7 cellular contexts compared by ENCODE assay signal in genomic region chr22:23310512-23310911, GRCh38.
DNase-seq lines count a peak whose midpoint lies in the region; ATAC-seq, FAIRE-seq and TF ChIP-seq lines count a peak whose summit lies in the region.
"Not testable (repeated sequence)": the region's sequence is repeated elsewhere in the genome, so short reads cannot be mapped to it uniquely, and the experiment has no call there.

No MANE protein-coding gene starts in this region.

- not testable (repeated sequence) for H3K4ac ChIP-seq in IMR-90 (ENCODE audit: low read depth, low read length); mesenchymal stem cell (ENCODE audit: low read depth in 1 of 2, low read length in 2 of 2)

- not testable (repeated sequence) for H4K91ac ChIP-seq in IMR-90 (ENCODE audit: insufficient read depth, low read depth, low read length); mesenchymal stem cell (ENCODE audit: low read length)

- not testable (repeated sequence) for H3K79me1 ChIP-seq in IMR-90 (ENCODE audit: low read depth in 1 of 2, low read length in 2 of 2); mesenchymal stem cell (replicated peaks; ENCODE audit: low read length, poor library complexity, severe bottlenecking)

- H3K9ac ChIP-seq in IMR-90 (ENCODE audit: low read depth, low read length); K562 (ENCODE audit: insufficient read depth in 1 of 2, low read depth in 2 of 2, low read length in 2 of 2); endothelial cell of umbilical vein (replicated peaks; ENCODE audit: extremely low read depth, insufficient read depth, low read length); mesenchymal stem cell (ENCODE audit: low read length): not testable (repeated sequence)

- not testable (repeated sequence) for H3K27ac ChIP-seq in IMR-90 (ENCODE audit: insufficient read depth, low read length); K562 (ENCODE audit: extremely low read depth, low read depth, low read length); endothelial cell of umbilical vein (ENCODE audit: insufficient read depth, low read depth, low read length)
- H3K27ac ChIP-seq in mesenchymal stem cell (ENCODE audit: low read length, poor library complexity, severe bottlenecking): peak overlapping the region; percentile 40

- H3K36me3 ChIP-seq in IMR-90 (ENCODE audit: control insufficient read depth, insufficient read depth, low read length) (peaks cover 10% of the 10 kb centered on the region; the same call in 1 of the 2 replicates), endothelial cell of umbilical vein (ENCODE audit: control insufficient read depth in 2 of 2, extremely low read depth in 1 of 2, insufficient read depth in 2 of 2, low read length in 2 of 2) (peaks cover 0 to 19% of the 10 kb centered on the region in 2 experiments), mesenchymal stem cell (ENCODE audit: control insufficient read depth in 1 of 2, insufficient read depth in 2 of 2, low read depth in 1 of 2, low read length in 2 of 2) (peaks cover 20 to 33% of the 10 kb centered on the region in 2 experiments)
- H3K36me3 ChIP-seq in K562 (ENCODE audit: control insufficient read depth, insufficient read depth, low read length): not testable (repeated sequence)

- dilution Hi-C loops in IMR-90 (cut with HindIII; ENCODE audit: low sequenced_read_pairs, unreplicated experiment); endothelial cell of umbilical vein (cut with MboI; ENCODE audit: extremely low pct_ligation_motif_present, low sequenced_read_pairs): not testable (repeated sequence)

- not testable (repeated sequence) for BruUV-seq in IMR-90 (replicated peaks; lab: Mats Ljungman, UMichigan); K562 (replicated peaks; lab: Mats Ljungman, UMichigan); endothelial cell of umbilical vein (replicated peaks; lab: Mats Ljungman, UMichigan)

- H2AFZ ChIP-seq in IMR-90 (replicated peaks; ENCODE audit: low read length, poor library complexity); K562 (ENCODE audit: low read depth, low read length); endothelial cell of umbilical vein (ENCODE audit: low read depth, low read length); mesenchymal stem cell (ENCODE audit: low read depth, low read length): not testable (repeated sequence)

- not testable (repeated sequence) for TF ChIP-seq RAD21 in IMR-90 (IDR thresholded peaks at IDR 0.05; ENCODE audit: low read length); K562 (CRISPR knock-in tag; conservative IDR thresholded peaks at IDR 0.05 in 1 of 2, IDR thresholded peaks at IDR 0.05 in 1 of 2)

- peak overlapping the region in 1 of 2 experiments; percentile 54 for H2BK12ac ChIP-seq in mesenchymal stem cell (ENCODE audit: low read length in 2 of 2)

- FAIRE-seq in K562 (lab: Jason Lieb, UNC): not testable (repeated sequence)
- FAIRE-seq in endothelial cell of umbilical vein (lab: Jason Lieb, UNC): peak; percentile 92

- H3K56ac ChIP-seq in IMR-90 (ENCODE audit: extremely low read depth, insufficient read depth, low read length): not testable (repeated sequence)

- H3K4me3 Mint-ChIP-seq in type B pancreatic cell: not testable (repeated sequence)

- H3K4me3 ChIP-seq in IMR-90 (ENCODE audit: insufficient read depth, low read depth, low read length); K562; endothelial cell of umbilical vein (replicated peaks in 1 of 3; ENCODE audit: insufficient read depth in 1 of 3, low read depth in 1 of 3, low read length in 3 of 3); mesenchymal stem cell (ENCODE audit: insufficient read depth in 1 of 2, low read depth in 1 of 2, low read length in 2 of 2): not testable (repeated sequence)

- not testable (repeated sequence) for H3K9me3 ChIP-seq in IMR-90 (ENCODE audit: control insufficient read depth, insufficient read depth, low read length); K562 (replicated peaks; ENCODE audit: control insufficient read depth, insufficient read depth, low read depth, low read length); endothelial cell of umbilical vein (replicated peaks; ENCODE audit: control insufficient read depth, insufficient read depth, low read length); mesenchymal stem cell (ENCODE audit: control insufficient read depth, low read length)

- not testable (repeated sequence) for H3K18ac ChIP-seq in IMR-90 (ENCODE audit: low read depth, low read length)
- H3K18ac ChIP-seq in mesenchymal stem cell (ENCODE audit: low read depth in 1 of 2, low read length in 2 of 2): peak overlapping the region in 1 of 2 experiments; percentile 66

- CTCF ChIA-PET in IMR-90 (lab: Yijun Ruan, JAX); K562 (lab: Yijun Ruan, JAX; ENCODE audit: low intra/inter-chr PET ratio); endothelial cell of umbilical vein (lab: Charles Lee): not testable (repeated sequence)

- H3K27me3 ChIP-seq in IMR-90 (ENCODE audit: control insufficient read depth, insufficient read depth, low read length); K562 (ENCODE audit: control insufficient read depth in 2 of 2, insufficient read depth in 2 of 2, low read length in 2 of 2); endothelial cell of umbilical vein (ENCODE audit: control insufficient read depth in 2 of 2, insufficient read depth in 2 of 2, low read length in 2 of 2); mesenchymal stem cell (ENCODE audit: control insufficient read depth in 1 of 2, insufficient read depth in 1 of 2, low read length in 2 of 2): not testable (repeated sequence)

- H3K4me1 Mint-ChIP-seq in type B pancreatic cell (ENCODE audit: unreplicated experiment): not testable (repeated sequence)

- H2BK120ac ChIP-seq in IMR-90 (ENCODE audit: low read depth, low read length); mesenchymal stem cell (ENCODE audit: low read depth, low read length): not testable (repeated sequence)

- not testable (repeated sequence) for TF ChIP-seq POLR2A in IMR-90 (IDR thresholded peaks at IDR 0.05; ENCODE audit: low read depth, low read length); K562 (conservative IDR thresholded peaks at IDR 0.05); endothelial cell of umbilical vein (IDR thresholded peaks at IDR 0.05; ENCODE audit: low read depth, low read length)

- not testable (repeated sequence) for H3K9me3 Mint-ChIP-seq in type B pancreatic cell

- not testable (repeated sequence) for H4K20me1 ChIP-seq in IMR-90 (ENCODE audit: insufficient read depth, low read length); K562 (replicated peaks; ENCODE audit: control insufficient read depth, insufficient read depth, low read length); endothelial cell of umbilical vein (replicated peaks; ENCODE audit: control insufficient read depth, extremely low read depth, insufficient read depth, low read length)

- not testable (repeated sequence) for H2BK15ac ChIP-seq in IMR-90 (ENCODE audit: low read depth, low read length); mesenchymal stem cell (ENCODE audit: low read depth, poor library complexity, severe bottlenecking)

- H4K5ac ChIP-seq in IMR-90 (ENCODE audit: low read depth, low read length): not testable (repeated sequence)

- not testable (repeated sequence) for H3K36me3 Mint-ChIP-seq in type B pancreatic cell

- not testable (repeated sequence) for H3K9me1 ChIP-seq in IMR-90 (ENCODE audit: insufficient read depth, low read length); K562 (ENCODE audit: control insufficient read depth, insufficient read depth, low read length); endothelial cell of umbilical vein (replicated peaks; ENCODE audit: control insufficient read depth, extremely low read depth, insufficient read depth, low read length)

- not testable (repeated sequence) for H3K79me2 ChIP-seq in K562 (ENCODE audit: control insufficient read depth, insufficient read depth, low read length); endothelial cell of umbilical vein (ENCODE audit: control insufficient read depth, insufficient read depth, low read length)

- not testable (repeated sequence) for H3K4me2 ChIP-seq in IMR-90 (ENCODE audit: low read depth, low read length); K562 (ENCODE audit: insufficient read depth, low read length); endothelial cell of umbilical vein (ENCODE audit: insufficient read depth, low read length); mesenchymal stem cell (ENCODE audit: low read length, poor library complexity, severe bottlenecking)

- not testable (repeated sequence) for H2AK5ac ChIP-seq in IMR-90 (ENCODE audit: low read depth, low read length); mesenchymal stem cell (ENCODE audit: low read length, severe bottlenecking)

- POLR2A ChIA-PET in IMR-90 (lab: Charles Lee; ENCODE audit: unreplicated experiment); K562 (lab: Yijun Ruan, JAX); endothelial cell of umbilical vein (lab: Charles Lee): not testable (repeated sequence)

- TF ChIP-seq CTCF in IMR-90 (conservative IDR thresholded peaks at IDR 0.05; ENCODE audit: low read depth, low read length); K562 (IDR thresholded peaks at IDR 0.05 in 2 of 3, conservative IDR thresholded peaks at IDR 0.05 in 1 of 3; ENCODE audit: insufficient read depth in 2 of 3, low read depth in 1 of 3, low read length in 3 of 3); endothelial cell of umbilical vein (IDR thresholded peaks at IDR 0.05; ENCODE audit: extremely low read depth in 1 of 2, insufficient read depth in 1 of 2, low read depth in 1 of 2, low read length in 2 of 2); type B pancreatic cell (conservative IDR thresholded peaks at IDR 0.05): not testable (repeated sequence)

- not testable (repeated sequence) for H2BK5ac ChIP-seq in IMR-90 (ENCODE audit: low read depth, low read length, poor library complexity, severe bottlenecking); mesenchymal stem cell (ENCODE audit: low read depth, low read length, poor library complexity, severe bottlenecking)

- ATAC-seq in IMR-90 (ENCODE audit: low read depth): not testable (repeated sequence)
- ATAC-seq in K562: peak; percentile 56

- intact Hi-C loops in IMR-90 (cut with micrococcal nuclease); K562 (cut with micrococcal nuclease); endothelial cell of umbilical vein (cut with micrococcal nuclease): not testable (repeated sequence)

- not testable (repeated sequence) for TF ChIP-seq EP300 in K562 (IDR thresholded peaks at IDR 0.05; ENCODE audit: low read length)

- H3K23ac ChIP-seq in IMR-90 (ENCODE audit: low read depth, low read length); mesenchymal stem cell (ENCODE audit: low read length in 2 of 2): not testable (repeated sequence)

- in situ Hi-C loops in IMR-90 (cut with MboI; ENCODE audit: low sequenced_read_pairs): not testable (repeated sequence)
- in situ Hi-C loops in K562 (cut with MboI): loop anchor here (5.0 to 25.0 kb wide), 2 partner anchors 552 to 678 kb away; partner anchors contain the start of gene SLC2A11

- H2BK20ac ChIP-seq in IMR-90 (ENCODE audit: low read depth, low read length): not testable (repeated sequence)

- peak overlapping the region; percentile 50 for H3K27ac Mint-ChIP-seq in type B pancreatic cell

- DNase-seq in IMR-90; K562 (ENCODE audit: extremely low read depth in 1 of 4, low spot score in 3 of 4): not testable (repeated sequence)
- DNase-seq in endothelial cell of umbilical vein (ENCODE audit: low read depth, low spot score) (peak; percentile 64), kidney tubule cell (ENCODE audit: low spot score) (peak; percentile 85), mesenchymal stem cell (peak; percentile 40), renal cortical epithelial cell (ENCODE audit: low read depth) (peak; percentile 77), type B pancreatic cell (ENCODE audit: extremely low spot score, unreplicated experiment) (peak; percentile 56)

- not testable (repeated sequence) for H2AK9ac ChIP-seq in IMR-90 (replicated peaks; ENCODE audit: low read depth, low read length, poor library complexity)

- WGBS in IMR-90 (ENCODE audit: extremely low coverage in 2 of 2, insufficient read length in 1 of 2), 2 experiments: no CpG with 5 or more reads among the region's 9 CpGs
- WGBS in K562 (ENCODE audit: insufficient coverage, low coverage, missing lambda C conversion rate): no CpG with 5 or more reads among the region's 9 CpGs
- WGBS in mesenchymal stem cell: 17% methylated on average over 3 of the region's 9 CpGs

- H4K8ac ChIP-seq in IMR-90 (ENCODE audit: low read depth in 2 of 2, low read length in 2 of 2); mesenchymal stem cell (ENCODE audit: low read length): not testable (repeated sequence)

- peaks cover 12% of the 10 kb centered on the region for H3K4me1 ChIP-seq in IMR-90 (ENCODE audit: control insufficient read depth, insufficient read depth, low read length)
- not testable (repeated sequence) for H3K4me1 ChIP-seq in K562 (replicated peaks in 1 of 2; ENCODE audit: control insufficient read depth in 2 of 2, insufficient read depth in 2 of 2, low read length in 2 of 2)
- H3K4me1 ChIP-seq in endothelial cell of umbilical vein (ENCODE audit: control insufficient read depth, extremely low read depth, insufficient read depth, low read length): peaks cover 28% of the 10 kb centered on the region
- H3K4me1 ChIP-seq in mesenchymal stem cell (ENCODE audit: control insufficient read depth, insufficient read depth, low read depth, low read length): peaks cover 19% of the 10 kb centered on the region

- H3K27me3 Mint-ChIP-seq in type B pancreatic cell: not testable (repeated sequence)

- 0 out of 2 replicates have a peak overlapping the region, but pooled peaks have one; percentile 31 for H3K14ac ChIP-seq in IMR-90 (replicated peaks; ENCODE audit: low read depth, low read length)
- H3K14ac ChIP-seq in mesenchymal stem cell (ENCODE audit: low read length in 2 of 2): not testable (repeated sequence)
